ENCODE assay signal across 8 cellular contexts in the genomic region with DNA sequence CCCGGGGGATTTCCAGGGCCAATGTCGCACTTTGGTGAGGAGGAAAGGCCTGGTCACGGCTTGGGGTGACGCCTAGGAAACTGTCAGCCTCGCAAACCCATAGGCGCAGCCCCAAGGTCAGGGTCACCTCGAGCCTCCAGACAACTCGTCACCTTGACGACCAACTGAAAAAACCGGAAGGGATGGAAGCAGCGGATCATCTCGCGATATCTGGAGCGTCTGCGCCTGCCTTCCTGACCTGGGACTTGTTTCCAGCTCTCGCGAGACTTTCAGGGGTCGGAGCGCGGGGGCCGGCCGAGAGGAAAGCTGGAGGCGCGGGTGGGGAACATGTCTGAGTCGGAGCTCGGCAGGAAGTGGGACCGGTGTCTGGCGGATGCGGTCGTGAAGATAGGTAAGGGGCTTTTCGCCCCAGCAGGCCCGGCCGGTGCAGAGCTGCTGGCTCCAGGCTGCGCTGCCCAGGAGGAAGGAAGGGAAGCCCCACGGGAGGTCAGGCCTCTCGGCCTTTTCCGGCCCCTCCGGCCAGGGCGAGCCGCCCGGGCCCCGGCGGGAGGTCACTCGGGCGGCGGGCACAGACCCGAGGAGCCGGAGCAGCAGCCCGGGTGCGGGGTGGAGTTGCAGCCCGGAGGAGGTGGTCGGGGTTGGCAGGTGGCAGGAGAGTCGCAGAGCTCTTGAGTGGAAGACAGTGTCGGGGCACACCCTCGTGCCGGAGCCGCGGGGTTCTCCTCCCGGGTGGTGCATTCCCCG. TPM values are rescaled to one million over a fixed set of nuclear protein-coding genes. Genes with fewer than 3 reads are reported as not detected.
DNase-seq lines count a peak whose midpoint lies in the region; ATAC-seq, FAIRE-seq and TF ChIP-seq lines count a peak whose summit lies in the region.

No MANE protein-coding gene starts in this region.

- peak overlapping the region; percentile 96 for H3K27ac Mint-ChIP-seq in mesothelial cell of epicardium

- peak; percentile 98 for FAIRE-seq in endothelial cell of umbilical vein (lab: Jason Lieb, UNC)

- H3K36me3 ChIP-seq in OCI-LY1 (ENCODE audit: insufficient read depth, low read length): peaks cover 32% of the 10 kb centered on the region; the same call in 1 of the 2 replicates
- no peaks in the 10 kb centered on the region for H3K36me3 ChIP-seq in endothelial cell of umbilical vein (ENCODE audit: control insufficient read depth in 2 of 2, extremely low read depth in 1 of 2, insufficient read depth in 2 of 2, low read length in 2 of 2)

- peak; percentile 85 for ATAC-seq in GM21526 (IDR thresholded peaks at IDR 0.05; ENCODE audit: low FRiP score, unreplicated experiment)

- peak; percentile 99 for DNase-seq in DMS 273 (lab: John Stamatoyannopoulos, UW; ENCODE audit: unreplicated experiment)
- peak; percentile 81 for DNase-seq in HuH-7 (ENCODE audit: low spot score)
- peak; percentile 93 for DNase-seq in activated T-cell treated with anti-CD3 and anti-CD28 coated beads for 1 hour (ENCODE audit: low read depth)
- DNase-seq in endothelial cell of umbilical vein (ENCODE audit: low read depth, low spot score): peak; percentile 97
- DNase-seq in mesothelial cell of epicardium (ENCODE audit: low spot score in 2 of 2, unreplicated experiment in 2 of 2): peak; percentile 93 to 95
- DNase-seq in stimulated activated CD8-positive, alpha-beta memory T cell treated with anti-CD3 and anti-CD28 coated beads, Interleukin-15, amount 100 ng/mL, for 4 hours (ENCODE audit: low read depth in 2 of 2): peak; percentile 96

- H3K36me3 Mint-ChIP-seq in mesothelial cell of epicardium: no peaks in the 10 kb centered on the region

- H3K9me2 ChIP-seq in OCI-LY1 (ENCODE audit: low read depth, low read length): no peaks in the 10 kb centered on the region

- H3K9me3 ChIP-seq in OCI-LY1 (ENCODE audit: low read length): no peaks in the 10 kb centered on the region
- H3K9me3 ChIP-seq in endothelial cell of umbilical vein (replicated peaks; ENCODE audit: control insufficient read depth, insufficient read depth, low read length): no peaks in the 10 kb centered on the region

- H3K4me1 ChIP-seq in OCI-LY1 (ENCODE audit: insufficient read depth, low read length, severe bottlenecking) (peaks cover 37% of the 10 kb centered on the region), endothelial cell of umbilical vein (ENCODE audit: control insufficient read depth, extremely low read depth, insufficient read depth, low read length) (peaks cover 12% of the 10 kb centered on the region)

- BruUV-seq in endothelial cell of umbilical vein (replicated peaks; lab: Mats Ljungman, UMichigan): TSS peak; percentile 87

- H2AFZ ChIP-seq in OCI-LY1 (ENCODE audit: low read length): peak overlapping the region; percentile 98; the same call in 1 of the 2 replicates
- H2AFZ ChIP-seq in endothelial cell of umbilical vein (ENCODE audit: low read depth, low read length): peak overlapping the region; percentile 94

- POLR2A ChIA-PET in endothelial cell of umbilical vein (lab: Charles Lee): interaction anchor here (0.7 kb wide), 2 partner anchors 39 to 111 kb away, joined by 3 read pairs; partner anchors contain the start of gene CAPZB

- dilution Hi-C loops in endothelial cell of umbilical vein (cut with MboI; ENCODE audit: extremely low pct_ligation_motif_present, low sequenced_read_pairs): no loop called here

- H3K4me2 ChIP-seq in OCI-LY1 (ENCODE audit: low read length): peak overlapping the region; percentile 98
- peak overlapping the region; percentile 99 for H3K4me2 ChIP-seq in endothelial cell of umbilical vein (ENCODE audit: insufficient read depth, low read length)

- no peaks in the 10 kb centered on the region for H3K9me3 Mint-ChIP-seq in mesothelial cell of epicardium

- TF ChIP-seq POLR2A in endothelial cell of umbilical vein (IDR thresholded peaks at IDR 0.05; ENCODE audit: low read depth, low read length): peak; percentile 70

- H3K27me3 ChIP-seq in OCI-LY1 (ENCODE audit: insufficient read depth, low read length) (no peaks in the 10 kb centered on the region), endothelial cell of umbilical vein (ENCODE audit: control insufficient read depth in 2 of 2, insufficient read depth in 2 of 2, low read length in 2 of 2) (peaks cover 2% of the 10 kb centered on the region in 2 experiments)

- H3K4me3 ChIP-seq in OCI-LY1 (ENCODE audit: low read depth, low read length, poor library complexity, severe bottlenecking) (peak overlapping the region; percentile 70), endothelial cell of umbilical vein (replicated peaks in 1 of 3; ENCODE audit: insufficient read depth in 1 of 3, low read depth in 1 of 3, low read length in 3 of 3) (peak overlapping the region; percentile 73 to 98 (median 91))

- H3K9ac ChIP-seq in OCI-LY1 (ENCODE audit: low read length) (peak overlapping the region; percentile 91), endothelial cell of umbilical vein (replicated peaks; ENCODE audit: extremely low read depth, insufficient read depth, low read length) (peak overlapping the region; percentile 98)

- H3K4me3 Mint-ChIP-seq in mesothelial cell of epicardium: peak overlapping the region; percentile 96

- CTCF ChIA-PET in endothelial cell of umbilical vein (lab: Charles Lee): interaction anchor here (1.0 to 1.4 kb wide), 8 partner anchors 9 to 206 kb away, joined by 3 to 6 read pairs (median 4); partner anchors contain the start of gene NBL1

- H4K20me1 ChIP-seq in OCI-LY1 (ENCODE audit: insufficient read depth, low read length) (no peaks in the 10 kb centered on the region), endothelial cell of umbilical vein (replicated peaks; ENCODE audit: control insufficient read depth, extremely low read depth, insufficient read depth, low read length) (no peaks in the 10 kb centered on the region)

- TF ChIP-seq CTCF in OCI-LY1 (IDR thresholded peaks at IDR 0.05; ENCODE audit: low read length) (no peak), endothelial cell of umbilical vein (IDR thresholded peaks at IDR 0.05; ENCODE audit: extremely low read depth in 1 of 2, insufficient read depth in 1 of 2, low read depth in 1 of 2, low read length in 2 of 2) (no peak), mesothelial cell of epicardium (IDR thresholded peaks at IDR 0.05; ENCODE audit: unreplicated experiment) (no peak)

- H3K79me2 ChIP-seq in OCI-LY1 (ENCODE audit: insufficient read depth, low read length) (peaks cover 47% of the 10 kb centered on the region), endothelial cell of umbilical vein (ENCODE audit: control insufficient read depth, insufficient read depth, low read length) (peaks cover 48% of the 10 kb centered on the region)

- H3K4me1 Mint-ChIP-seq in mesothelial cell of epicardium: peaks cover 19% of the 10 kb centered on the region

- H3K27me3 Mint-ChIP-seq in mesothelial cell of epicardium (ENCODE audit: low read depth): peaks cover under 1% of the 10 kb centered on the region

- intact Hi-C loops in endothelial cell of umbilical vein (cut with micrococcal nuclease): loop anchor here (1.0 to 10.0 kb wide), 2 partner anchors 47 to 342 kb away; partner anchors contain the start of genes EMC1, MRTO4 and NBL1

- H3F3A ChIP-seq in OCI-LY1 (ENCODE audit: insufficient read depth, low read length): no peaks in the 10 kb centered on the region

- no peaks in the 10 kb centered on the region for H3K9me1 ChIP-seq in endothelial cell of umbilical vein (replicated peaks; ENCODE audit: control insufficient read depth, extremely low read depth, insufficient read depth, low read length)

- H3K27ac ChIP-seq in OCI-LY1 (ENCODE audit: low read depth, low read length, poor library complexity, severe bottlenecking) (peak overlapping the region; percentile 82), endothelial cell of umbilical vein (ENCODE audit: insufficient read depth, low read depth, low read length) (peak overlapping the region; percentile 96)

TF ChIP-seq in endothelial cell of umbilical vein, 7 proteins besides CTCF, POLR2A, EP300 and RAD21:
- TF ChIP-seq JUN (IDR thresholded peaks at IDR 0.05; ENCODE audit: borderline replicate concordance, insufficient read depth, insufficient read length, low read depth) (no peak), POLR2AphosphoS5 (IDR thresholded peaks at IDR 0.05; ENCODE audit: insufficient read depth, low read depth, low read length) (peak; percentile 73), GATA2 (IDR thresholded peaks at IDR 0.05; ENCODE audit: insufficient read depth, insufficient read length, low read depth, low read length) (no peak), MAX (IDR thresholded peaks at IDR 0.05; ENCODE audit: insufficient read depth, insufficient read length) (no peak), MYC (IDR thresholded peaks at IDR 0.05; ENCODE audit: low read depth, low read length) (no peak), EZH2 (IDR thresholded peaks at IDR 0.05; ENCODE audit: borderline replicate concordance, low read depth, low read length, severe bottlenecking) (no peak), FOS (IDR thresholded peaks at IDR 0.05; ENCODE audit: borderline replicate concordance, insufficient read depth, low read length) (no peak)

RNA-seq across cellular contexts. Expression of gene NBL1, which starts 47.2 kb away (rescaled TPM):
- total RNA-seq in endothelial cell of umbilical vein (39.8 and 40.5 TPM in 2 replicates), mesothelial cell of epicardium (20.0 to 22.9 TPM (median 20.3 TPM) in 3 replicates)
- 36.2 and 49.6 TPM in 2 replicates for polyA plus RNA-seq in endothelial cell of umbilical vein
- polyA plus RNA-seq in endothelial cell of umbilical vein (2011; cell fraction: cytosol; rRNA removed): 29.4 and 41.5 TPM in 2 replicates
- polyA plus RNA-seq in endothelial cell of umbilical vein (2011; cell fraction: nucleus; rRNA removed): 11.9 and 14.7 TPM in 2 replicates
- 26.3 and 36.2 TPM in 2 replicates for polyA plus RNA-seq in endothelial cell of umbilical vein (2012)
- 55.7 and 64.4 TPM in 2 replicates for polyA minus RNA-seq in endothelial cell of umbilical vein
- polyA minus RNA-seq in endothelial cell of umbilical vein (2011; cell fraction: cytosol; rRNA and poly(A)+ RNA removed): 40.1 TPM
- 4.9 and 6.8 TPM in 2 replicates for polyA minus RNA-seq in endothelial cell of umbilical vein (2011; cell fraction: nucleus; rRNA and poly(A)+ RNA removed)

Comparison
In these comparisons a context has a peak if more than half of its experiments do, and no peak if none do; other contexts are left out.
1. Peak in every context shown above with its lines: DNase-seq, ATAC-seq, H3K4me3 ChIP-seq and H3K27ac ChIP-seq.